In the genomic region with DNA sequence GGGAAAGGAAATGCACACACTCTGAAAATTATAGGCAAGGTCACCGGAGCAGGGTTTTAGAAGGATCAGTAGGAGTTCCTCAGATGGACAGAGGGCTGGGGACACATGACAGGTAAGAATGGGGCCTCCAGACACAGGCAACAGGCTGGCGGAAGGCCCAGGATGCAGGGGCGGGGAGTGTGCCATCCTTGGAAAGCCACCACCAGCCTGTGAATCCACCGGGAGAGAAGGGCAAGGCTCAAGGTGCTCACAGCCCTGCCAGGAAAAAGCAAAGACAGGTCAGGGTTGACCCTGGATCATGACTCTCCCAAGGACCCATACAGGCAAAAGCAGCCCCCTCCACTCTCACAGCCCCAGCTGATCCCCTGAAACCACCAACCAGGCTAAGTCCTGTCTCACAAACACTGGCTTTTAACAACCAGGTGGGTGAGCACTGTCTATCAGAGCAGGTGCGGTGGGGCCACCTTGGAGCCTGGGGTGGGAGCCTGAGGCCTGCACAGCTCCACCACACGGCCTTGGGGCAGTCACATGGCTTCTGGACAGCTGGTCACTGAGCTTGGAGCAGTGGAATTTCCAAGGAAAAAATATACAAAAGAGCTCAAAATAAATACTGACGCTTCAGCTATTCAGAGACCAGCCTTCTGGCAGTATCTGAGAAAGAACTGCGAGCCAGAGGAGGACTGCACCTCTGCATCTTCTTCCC, we compare ENCODE assay signal across 14 cellular contexts. TPM values are rescaled to one million over a fixed set of nuclear protein-coding genes. Genes with fewer than 3 reads are reported as not detected.
A peak's percentile ranks its signal among the peaks of the same experiment; 100 is the strongest.
DNase-seq lines count a peak whose midpoint lies in the region; ATAC-seq and TF ChIP-seq lines count a peak whose summit lies in the region.
"Had no signal": no experiment of that assay in that cellular context is flagged by ENCODE, and none has a peak within 500 bp of the region (broad histone marks: within the 10 kb centered on the region; RNA-seq: fewer than 3 reads in every experiment).

No MANE protein-coding gene starts in this region.

- H3K27ac ChIP-seq in liver (ENCODE audit: low read depth in 1 of 2, low read length in 2 of 2), result peak overlapping the region; percentile 34 to 54

- no peak for ATAC-seq in stimulated activated naive CD8-positive, alpha-beta T cell treated with anti-CD3 and anti-CD28 coated beads, Interleukin-15, amount 100 ng/mL, for 72 hours
- ATAC-seq in GM21737 (IDR thresholded peaks at IDR 0.05; ENCODE audit: unreplicated experiment), result no peak
- no peak for ATAC-seq in HG03354 (IDR thresholded peaks at IDR 0.05; ENCODE audit: poor library complexity, severe bottlenecking, unreplicated experiment)

- no peaks in the 10 kb centered on the region for H3K9me3 Mint-ChIP-seq in T-helper 2 cell treated with Interferon-gamma antibody and Interleukin-4, amounts not matched to agents 5 μg/mL and 100 μg/mL, for 36 hours
- no peaks in the 10 kb centered on the region for H3K9me3 Mint-ChIP-seq in activated T-helper 1 cell treated with anti-CD3 and anti-CD28 coated beads, Interleukin-12 subunit alpha, Interleukin-12 subunit beta, Interleukin-2, Interleukin-4 antibody, amounts not matched to agents 30 ng/mL and 10 ng/mL and 1 ng/mL, durations not matched to agents 14 hours and 24 hours and 36 hours
- no peaks in the 10 kb centered on the region for H3K9me3 Mint-ChIP-seq in stimulated activated naive CD8-positive, alpha-beta T cell treated with anti-CD3 and anti-CD28 coated beads, Interleukin-15, amount 100 ng/mL, for 72 hours
- H3K9me3 Mint-ChIP-seq: activated naive CD4-positive, alpha-beta T cell treated with anti-CD3 and anti-CD28 coated beads, Interleukin-2, amount 50 U/mL, for 24 hours had no signal

- H3K4me1 ChIP-seq in liver (ENCODE audit: control insufficient read depth in 4 of 4, insufficient read depth in 4 of 4, low read length in 3 of 4) (peaks cover 16 to 55% (median 35%) of the 10 kb centered on the region in 4 donors), HAP-1 (no peaks in the 10 kb centered on the region)

- H3K36me3 ChIP-seq in liver (ENCODE audit: control insufficient read depth in 4 of 4, insufficient read depth in 3 of 4, low read depth in 1 of 4, low read length in 3 of 4) (peaks cover 0 to 4% (median 0%) of the 10 kb centered on the region in 4 donors), HAP-1 (replicated peaks) (no peaks in the 10 kb centered on the region)
- H3K36me3 ChIP-seq: vagina had no signal

- no peak for TF ChIP-seq CTCF in liver (IDR thresholded peaks at IDR 0.05; ENCODE audit: low read depth, low read length, missing input control)

- TF ChIP-seq RAD21 in liver (IDR thresholded peaks at IDR 0.05), result no peak

- H3K27me3 Mint-ChIP-seq in T-helper 2 cell treated with Interferon-gamma antibody and Interleukin-4, amounts not matched to agents 5 μg/mL and 100 μg/mL, for 36 hours (ENCODE audit: low read depth), result no peaks in the 10 kb centered on the region
- H3K27me3 Mint-ChIP-seq in activated T-helper 1 cell treated with anti-CD3 and anti-CD28 coated beads, Interleukin-12 subunit alpha, Interleukin-12 subunit beta, Interleukin-2, Interleukin-4 antibody, amounts not matched to agents 30 ng/mL and 10 ng/mL and 1 ng/mL, durations not matched to agents 14 hours and 24 hours and 36 hours (ENCODE audit: insufficient read depth), result no peaks in the 10 kb centered on the region
- no peaks in the 10 kb centered on the region for H3K27me3 Mint-ChIP-seq in stimulated activated naive CD8-positive, alpha-beta T cell treated with anti-CD3 and anti-CD28 coated beads, Interleukin-15, amount 100 ng/mL, for 72 hours
- H3K27me3 Mint-ChIP-seq: activated naive CD4-positive, alpha-beta T cell treated with anti-CD3 and anti-CD28 coated beads, Interleukin-2, amount 50 U/mL, for 24 hours had no signal

- H3K27ac Mint-ChIP-seq in T-helper 2 cell treated with Interferon-gamma antibody and Interleukin-4, amounts not matched to agents 5 μg/mL and 100 μg/mL, for 36 hours, result peak overlapping the region; percentile 45
- peak overlapping the region; percentile 43 for H3K27ac Mint-ChIP-seq in activated T-helper 1 cell treated with anti-CD3 and anti-CD28 coated beads, Interleukin-12 subunit alpha, Interleukin-12 subunit beta, Interleukin-2, Interleukin-4 antibody, amounts not matched to agents 30 ng/mL and 10 ng/mL and 1 ng/mL, durations not matched to agents 14 hours and 24 hours and 36 hours
- peak overlapping the region; percentile 59 to 77 for H3K27ac Mint-ChIP-seq in stimulated activated naive CD8-positive, alpha-beta T cell treated with anti-CD3 and anti-CD28 coated beads, Interleukin-15, amount 100 ng/mL, for 72 hours
- H3K27ac Mint-ChIP-seq: activated naive CD4-positive, alpha-beta T cell treated with anti-CD3 and anti-CD28 coated beads, Interleukin-2, amount 50 U/mL, for 24 hours had no signal

- H3K9ac ChIP-seq in liver (ENCODE audit: low read depth in 1 of 2, low read length in 2 of 2), result peak overlapping the region in 1 of 2 donors; percentile 13

- H3K4me3 ChIP-seq in liver (ENCODE audit: low read depth in 1 of 3, low read length in 3 of 3) (no peak overlapping the region), HAP-1 (no peak overlapping the region)
- H3K4me3 ChIP-seq: vagina had no signal

- H3K9me3 ChIP-seq in liver (ENCODE audit: control insufficient read depth in 4 of 4, low read length in 3 of 4) (no peaks in the 10 kb centered on the region), HAP-1 (no peaks in the 10 kb centered on the region)
- H3K9me3 ChIP-seq: Caco-2, vagina had no signal

- in situ Hi-C loops in HAP-1 (cut with MboI; ENCODE audit: low sequenced_read_pairs), result no loop called here

- H3K27me3 ChIP-seq in liver (ENCODE audit: control insufficient read depth in 4 of 4, insufficient read depth in 4 of 4, low read length in 3 of 4) (no peaks in the 10 kb centered on the region), HAP-1 (ENCODE audit: low read depth) (no peaks in the 10 kb centered on the region)
- H3K27me3 ChIP-seq: vagina had no signal

- H3K36me3 Mint-ChIP-seq in T-helper 2 cell treated with Interferon-gamma antibody and Interleukin-4, amounts not matched to agents 5 μg/mL and 100 μg/mL, for 36 hours (ENCODE audit: low read depth), result peaks cover 8% of the 10 kb centered on the region
- H3K36me3 Mint-ChIP-seq in activated T-helper 1 cell treated with anti-CD3 and anti-CD28 coated beads, Interleukin-12 subunit alpha, Interleukin-12 subunit beta, Interleukin-2, Interleukin-4 antibody, amounts not matched to agents 30 ng/mL and 10 ng/mL and 1 ng/mL, durations not matched to agents 14 hours and 24 hours and 36 hours (ENCODE audit: low read depth), result peaks cover 4% of the 10 kb centered on the region
- H3K36me3 Mint-ChIP-seq: activated naive CD4-positive, alpha-beta T cell treated with anti-CD3 and anti-CD28 coated beads, Interleukin-2, amount 50 U/mL, for 24 hours had no signal

- 78% methylated on average over 8 of the region's 8 CpGs for WGBS in liver

- H3K4me1 Mint-ChIP-seq in T-helper 2 cell treated with Interferon-gamma antibody and Interleukin-4, amounts not matched to agents 5 μg/mL and 100 μg/mL, for 36 hours (ENCODE audit: low read depth), result peaks cover 22% of the 10 kb centered on the region
- H3K4me1 Mint-ChIP-seq in activated T-helper 1 cell treated with anti-CD3 and anti-CD28 coated beads, Interleukin-12 subunit alpha, Interleukin-12 subunit beta, Interleukin-2, Interleukin-4 antibody, amounts not matched to agents 30 ng/mL and 10 ng/mL and 1 ng/mL, durations not matched to agents 14 hours and 24 hours and 36 hours (ENCODE audit: low read depth), result peaks cover 28% of the 10 kb centered on the region
- H3K4me1 Mint-ChIP-seq in stimulated activated naive CD8-positive, alpha-beta T cell treated with anti-CD3 and anti-CD28 coated beads, Interleukin-15, amount 100 ng/mL, for 72 hours, result peaks cover 65% of the 10 kb centered on the region

- no peak for DNase-seq in T-helper 2 cell treated with Interferon-gamma antibody and Interleukin-4, amounts not matched to agents 5 μg/mL and 100 μg/mL, for 36 hours (ENCODE audit: low spot score)
- DNase-seq in T-helper 2 cell (no peak), HAP-1 (ENCODE audit: low spot score in 2 of 2) (no peak)
- no peak for DNase-seq in activated T-helper 1 cell treated with anti-CD3 and anti-CD28 coated beads, Interleukin-12 subunit alpha, Interleukin-12 subunit beta, Interleukin-2, Interleukin-4 antibody, amounts not matched to agents 30 ng/mL and 10 ng/mL and 1 ng/mL, durations not matched to agents 14 hours and 24 hours and 36 hours (ENCODE audit: low spot score)
- DNase-seq in stimulated activated naive CD8-positive, alpha-beta T cell treated with anti-CD3 and anti-CD28 coated beads, Interleukin-15, amount 100 ng/mL, for 72 hours, result no peak
- DNase-seq: Caco-2, NCI-H1105, NCI-H2227 treated with DMSO at 0.1 percent for 48 hours, retina had no signal

- intact Hi-C loops in activated T-helper 1 cell treated with anti-CD3 and anti-CD28 coated beads, Interleukin-12 subunit alpha, Interleukin-12 subunit beta, Interleukin-2, Interleukin-4 antibody, amounts not matched to agents 30 ng/mL and 10 ng/mL and 1 ng/mL, durations not matched to agents 14 hours and 24 hours and 36 hours (cut with micrococcal nuclease), result loop anchor here (5.0 kb wide), 1 partner anchor 374 kb away; no protein-coding TSS in a partner anchor

- H3K4me3 Mint-ChIP-seq in T-helper 2 cell treated with Interferon-gamma antibody and Interleukin-4, amounts not matched to agents 5 μg/mL and 100 μg/mL, for 36 hours, result no peak overlapping the region
- no peak overlapping the region for H3K4me3 Mint-ChIP-seq in activated T-helper 1 cell treated with anti-CD3 and anti-CD28 coated beads, Interleukin-12 subunit alpha, Interleukin-12 subunit beta, Interleukin-2, Interleukin-4 antibody, amounts not matched to agents 30 ng/mL and 10 ng/mL and 1 ng/mL, durations not matched to agents 14 hours and 24 hours and 36 hours
- H3K4me3 Mint-ChIP-seq in stimulated activated naive CD8-positive, alpha-beta T cell treated with anti-CD3 and anti-CD28 coated beads, Interleukin-15, amount 100 ng/mL, for 72 hours, result no peak overlapping the region
- H3K4me3 Mint-ChIP-seq: activated naive CD4-positive, alpha-beta T cell treated with anti-CD3 and anti-CD28 coated beads, Interleukin-2, amount 50 U/mL, for 24 hours had no signal

RNA-seq across cellular contexts. Expression of a gene that starts 35.2 kb away (rescaled TPM):
- 9.0 and 10.7 TPM in 2 replicates for total RNA-seq in activated T-helper 1 cell treated with anti-CD3 and anti-CD28 coated beads, Interleukin-12 subunit alpha, Interleukin-12 subunit beta, Interleukin-2, Interleukin-4 antibody, amounts not matched to agents 30 ng/mL and 10 ng/mL and 1 ng/mL, durations not matched to agents 14 hours and 24 hours and 36 hours
- 10 to 100 TPM in 1 of 2 donors, 1 to 10 TPM in 1; 8.0 to 41.9 TPM for total RNA-seq in liver
- polyA plus RNA-seq in liver, result 10 to 100 TPM in 1 of 2 donors, 1 to 10 TPM in 1; 4.7 to 12.1 TPM

RNA-seq across cellular contexts. Expression of a gene that starts 48.7 kb away (rescaled TPM):
- 23.6 and 24.1 TPM in 2 replicates for total RNA-seq in activated T-helper 1 cell treated with anti-CD3 and anti-CD28 coated beads, Interleukin-12 subunit alpha, Interleukin-12 subunit beta, Interleukin-2, Interleukin-4 antibody, amounts not matched to agents 30 ng/mL and 10 ng/mL and 1 ng/mL, durations not matched to agents 14 hours and 24 hours and 36 hours
- total RNA-seq in liver, result 10 to 100 TPM in 1 of 2 donors, 1 to 10 TPM in 1; 7.6 to 10.5 TPM
- polyA plus RNA-seq in liver, result 1 to 10 TPM; 4.5 to 5.6 TPM

RNA-seq across cellular contexts. Expression of a gene that starts 54.0 kb away (rescaled TPM):
- 135 and 141 TPM in 2 replicates for total RNA-seq in activated T-helper 1 cell treated with anti-CD3 and anti-CD28 coated beads, Interleukin-12 subunit alpha, Interleukin-12 subunit beta, Interleukin-2, Interleukin-4 antibody, amounts not matched to agents 30 ng/mL and 10 ng/mL and 1 ng/mL, durations not matched to agents 14 hours and 24 hours and 36 hours
- total RNA-seq in liver, result 10 to 100 TPM in 1 of 2 donors, 1 to 10 TPM in 1; 6.4 to 19.0 TPM
- 10 to 100 TPM in 1 of 2 donors, 1 to 10 TPM in 1; 4.0 to 16.6 TPM for polyA plus RNA-seq in liver
